1 cellular context compared by ENCODE assay signal in genomic region chr5:136053336-136054121, GRCh38.
TF ChIP-seq lines count a peak whose summit lies in the region.

No MANE protein-coding gene starts in this region.

TF ChIP-seq in HepG2, 621 proteins besides CTCF, POLR2A, EP300 and RAD21 (continued from another document and continues in another):
- TF ChIP-seq FOXP4 (CRISPR knock-in tag; IDR thresholded peaks at IDR 0.05) = peak; percentile 99
- TF ChIP-seq ZNF800 (CRISPR knock-in tag; IDR thresholded peaks at IDR 0.05) = no peak
- TF ChIP-seq, protein P1, sequence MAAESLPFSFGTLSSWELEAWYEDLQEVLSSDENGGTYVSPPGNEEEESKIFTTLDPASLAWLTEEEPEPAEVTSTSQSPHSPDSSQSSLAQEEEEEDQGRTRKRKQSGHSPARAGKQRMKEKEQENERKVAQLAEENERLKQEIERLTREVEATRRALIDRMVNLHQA (CRISPR knock-in tag; IDR thresholded peaks at IDR 0.05) = no peak
- TF ChIP-seq HMG20B (CRISPR knock-in tag; conservative IDR thresholded peaks at IDR 0.05) = peak; percentile 75
- TF ChIP-seq, protein P2, sequence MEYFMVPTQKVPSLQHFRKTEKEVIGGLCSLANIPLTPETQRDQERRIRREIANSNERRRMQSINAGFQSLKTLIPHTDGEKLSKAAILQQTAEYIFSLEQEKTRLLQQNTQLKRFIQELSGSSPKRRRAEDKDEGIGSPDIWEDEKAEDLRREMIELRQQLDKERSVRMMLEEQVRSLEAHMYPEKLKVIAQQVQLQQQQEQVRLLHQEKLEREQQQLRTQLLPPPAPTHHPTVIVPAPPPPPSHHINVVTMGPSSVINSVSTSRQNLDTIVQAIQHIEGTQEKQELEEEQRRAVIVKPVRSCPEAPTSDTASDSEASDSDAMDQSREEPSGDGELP (IDR thresholded peaks at IDR 0.05; ENCODE audit: borderline replicate concordance, low read depth) = peak; percentile 91
- TF ChIP-seq E2F2 (CRISPR knock-in tag; IDR thresholded peaks at IDR 0.05; ENCODE audit: borderline replicate concordance) = no peak
- TF ChIP-seq, protein P3, sequence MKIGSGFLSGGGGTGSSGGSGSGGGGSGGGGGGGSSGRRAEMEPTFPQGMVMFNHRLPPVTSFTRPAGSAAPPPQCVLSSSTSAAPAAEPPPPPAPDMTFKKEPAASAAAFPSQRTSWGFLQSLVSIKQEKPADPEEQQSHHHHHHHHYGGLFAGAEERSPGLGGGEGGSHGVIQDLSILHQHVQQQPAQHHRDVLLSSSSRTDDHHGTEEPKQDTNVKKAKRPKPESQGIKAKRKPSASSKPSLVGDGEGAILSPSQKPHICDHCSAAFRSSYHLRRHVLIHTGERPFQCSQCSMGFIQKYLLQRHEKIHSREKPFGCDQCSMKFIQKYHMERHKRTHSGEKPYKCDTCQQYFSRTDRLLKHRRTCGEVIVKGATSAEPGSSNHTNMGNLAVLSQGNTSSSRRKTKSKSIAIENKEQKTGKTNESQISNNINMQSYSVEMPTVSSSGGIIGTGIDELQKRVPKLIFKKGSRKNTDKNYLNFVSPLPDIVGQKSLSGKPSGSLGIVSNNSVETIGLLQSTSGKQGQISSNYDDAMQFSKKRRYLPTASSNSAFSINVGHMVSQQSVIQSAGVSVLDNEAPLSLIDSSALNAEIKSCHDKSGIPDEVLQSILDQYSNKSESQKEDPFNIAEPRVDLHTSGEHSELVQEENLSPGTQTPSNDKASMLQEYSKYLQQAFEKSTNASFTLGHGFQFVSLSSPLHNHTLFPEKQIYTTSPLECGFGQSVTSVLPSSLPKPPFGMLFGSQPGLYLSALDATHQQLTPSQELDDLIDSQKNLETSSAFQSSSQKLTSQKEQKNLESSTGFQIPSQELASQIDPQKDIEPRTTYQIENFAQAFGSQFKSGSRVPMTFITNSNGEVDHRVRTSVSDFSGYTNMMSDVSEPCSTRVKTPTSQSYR (CRISPR knock-in tag; IDR thresholded peaks at IDR 0.05; ENCODE audit: borderline replicate concordance) = peak; percentile 59; the same call in 1 of the 2 replicates
- TF ChIP-seq RBM22 (optimal IDR thresholded peaks at IDR 0.05; ENCODE audit: low read length) = no peak
- TF ChIP-seq, protein P4, sequence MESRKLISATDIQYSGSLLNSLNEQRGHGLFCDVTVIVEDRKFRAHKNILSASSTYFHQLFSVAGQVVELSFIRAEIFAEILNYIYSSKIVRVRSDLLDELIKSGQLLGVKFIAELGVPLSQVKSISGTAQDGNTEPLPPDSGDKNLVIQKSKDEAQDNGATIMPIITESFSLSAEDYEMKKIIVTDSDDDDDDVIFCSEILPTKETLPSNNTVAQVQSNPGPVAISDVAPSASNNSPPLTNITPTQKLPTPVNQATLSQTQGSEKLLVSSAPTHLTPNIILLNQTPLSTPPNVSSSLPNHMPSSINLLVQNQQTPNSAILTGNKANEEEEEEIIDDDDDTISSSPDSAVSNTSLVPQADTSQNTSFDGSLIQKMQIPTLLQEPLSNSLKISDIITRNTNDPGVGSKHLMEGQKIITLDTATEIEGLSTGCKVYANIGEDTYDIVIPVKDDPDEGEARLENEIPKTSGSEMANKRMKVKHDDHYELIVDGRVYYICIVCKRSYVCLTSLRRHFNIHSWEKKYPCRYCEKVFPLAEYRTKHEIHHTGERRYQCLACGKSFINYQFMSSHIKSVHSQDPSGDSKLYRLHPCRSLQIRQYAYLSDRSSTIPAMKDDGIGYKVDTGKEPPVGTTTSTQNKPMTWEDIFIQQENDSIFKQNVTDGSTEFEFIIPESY (CRISPR knock-in tag; IDR thresholded peaks at IDR 0.05) = peak; percentile 69; the same call in 1 of the 2 replicates
- peak; percentile 94 for TF ChIP-seq FOXA1 (IDR thresholded peaks at IDR 0.05)
- TF ChIP-seq FOXA1 (CRISPR knock-in tag; IDR thresholded peaks at IDR 0.05) = peak; percentile 99
- TF ChIP-seq ZKSCAN1 (IDR thresholded peaks at IDR 0.05; ENCODE audit: low read length) = no peak
- TF ChIP-seq ZNF605 (CRISPR knock-in tag; IDR thresholded peaks at IDR 0.05) = 0 out of 2 replicates have a peak, but pooled peaks have one; percentile 17
- TF ChIP-seq SRY (CRISPR knock-in tag; IDR thresholded peaks at IDR 0.05) = 0 out of 2 replicates have a peak, but pooled peaks have one; percentile 33
- TF ChIP-seq, protein P5, sequence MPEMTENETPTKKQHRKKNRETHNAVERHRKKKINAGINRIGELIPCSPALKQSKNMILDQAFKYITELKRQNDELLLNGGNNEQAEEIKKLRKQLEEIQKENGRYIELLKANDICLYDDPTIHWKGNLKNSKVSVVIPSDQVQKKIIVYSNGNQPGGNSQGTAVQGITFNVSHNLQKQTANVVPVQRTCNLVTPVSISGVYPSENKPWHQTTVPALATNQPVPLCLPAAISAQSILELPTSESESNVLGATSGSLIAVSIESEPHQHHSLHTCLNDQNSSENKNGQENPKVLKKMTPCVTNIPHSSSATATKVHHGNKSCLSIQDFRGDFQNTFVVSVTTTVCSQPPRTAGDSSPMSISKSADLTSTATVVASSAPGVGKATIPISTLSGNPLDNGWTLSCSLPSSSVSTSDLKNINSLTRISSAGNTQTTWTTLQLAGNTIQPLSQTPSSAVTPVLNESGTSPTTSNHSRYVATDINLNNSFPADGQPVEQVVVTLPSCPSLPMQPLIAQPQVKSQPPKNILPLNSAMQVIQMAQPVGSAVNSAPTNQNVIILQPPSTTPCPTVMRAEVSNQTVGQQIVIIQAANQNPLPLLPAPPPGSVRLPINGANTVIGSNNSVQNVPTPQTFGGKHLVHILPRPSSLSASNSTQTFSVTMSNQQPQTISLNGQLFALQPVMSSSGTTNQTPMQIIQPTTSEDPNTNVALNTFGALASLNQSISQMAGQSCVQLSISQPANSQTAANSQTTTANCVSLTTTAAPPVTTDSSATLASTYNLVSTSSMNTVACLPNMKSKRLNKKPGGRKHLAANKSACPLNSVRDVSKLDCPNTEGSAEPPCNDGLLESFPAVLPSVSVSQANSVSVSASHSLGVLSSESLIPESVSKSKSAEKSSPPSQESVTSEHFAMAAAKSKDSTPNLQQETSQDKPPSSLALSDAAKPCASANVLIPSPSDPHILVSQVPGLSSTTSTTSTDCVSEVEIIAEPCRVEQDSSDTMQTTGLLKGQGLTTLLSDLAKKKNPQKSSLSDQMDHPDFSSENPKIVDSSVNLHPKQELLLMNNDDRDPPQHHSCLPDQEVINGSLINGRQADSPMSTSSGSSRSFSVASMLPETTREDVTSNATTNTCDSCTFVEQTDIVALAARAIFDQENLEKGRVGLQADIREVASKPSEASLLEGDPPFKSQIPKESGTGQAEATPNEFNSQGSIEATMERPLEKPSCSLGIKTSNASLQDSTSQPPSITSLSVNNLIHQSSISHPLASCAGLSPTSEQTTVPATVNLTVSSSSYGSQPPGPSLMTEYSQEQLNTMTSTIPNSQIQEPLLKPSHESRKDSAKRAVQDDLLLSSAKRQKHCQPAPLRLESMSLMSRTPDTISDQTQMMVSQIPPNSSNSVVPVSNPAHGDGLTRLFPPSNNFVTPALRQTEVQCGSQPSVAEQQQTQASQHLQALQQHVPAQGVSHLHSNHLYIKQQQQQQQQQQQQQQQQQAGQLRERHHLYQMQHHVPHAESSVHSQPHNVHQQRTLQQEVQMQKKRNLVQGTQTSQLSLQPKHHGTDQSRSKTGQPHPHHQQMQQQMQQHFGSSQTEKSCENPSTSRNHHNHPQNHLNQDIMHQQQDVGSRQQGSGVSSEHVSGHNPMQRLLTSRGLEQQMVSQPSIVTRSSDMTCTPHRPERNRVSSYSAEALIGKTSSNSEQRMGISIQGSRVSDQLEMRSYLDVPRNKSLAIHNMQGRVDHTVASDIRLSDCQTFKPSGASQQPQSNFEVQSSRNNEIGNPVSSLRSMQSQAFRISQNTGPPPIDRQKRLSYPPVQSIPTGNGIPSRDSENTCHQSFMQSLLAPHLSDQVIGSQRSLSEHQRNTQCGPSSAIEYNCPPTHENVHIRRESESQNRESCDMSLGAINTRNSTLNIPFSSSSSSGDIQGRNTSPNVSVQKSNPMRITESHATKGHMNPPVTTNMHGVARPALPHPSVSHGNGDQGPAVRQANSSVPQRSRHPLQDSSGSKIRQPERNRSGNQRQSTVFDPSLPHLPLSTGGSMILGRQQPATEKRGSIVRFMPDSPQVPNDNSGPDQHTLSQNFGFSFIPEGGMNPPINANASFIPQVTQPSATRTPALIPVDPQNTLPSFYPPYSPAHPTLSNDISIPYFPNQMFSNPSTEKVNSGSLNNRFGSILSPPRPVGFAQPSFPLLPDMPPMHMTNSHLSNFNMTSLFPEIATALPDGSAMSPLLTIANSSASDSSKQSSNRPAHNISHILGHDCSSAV (CRISPR knock-in tag; IDR thresholded peaks at IDR 0.05; ENCODE audit: borderline replicate concordance) = no peak
- no peak for TF ChIP-seq YY1 (IDR thresholded peaks at IDR 0.05; ENCODE audit: insufficient read depth, insufficient replicate concordance, low read depth, low read length)
- peak; percentile 87 for TF ChIP-seq CEBPG (CRISPR knock-in tag; IDR thresholded peaks at IDR 0.05)
- peak; percentile 77; the same call in 1 of the 2 replicates for TF ChIP-seq SPEN (CRISPR knock-in tag; IDR thresholded peaks at IDR 0.05; ENCODE audit: low read depth)
- TF ChIP-seq FOXA3 (CRISPR knock-in tag; IDR thresholded peaks at IDR 0.05) = peak; percentile 99
- peak; percentile 91 for TF ChIP-seq ZNF335 (CRISPR knock-in tag; IDR thresholded peaks at IDR 0.05)
- no peak for TF ChIP-seq ONECUT2 (CRISPR knock-in tag; IDR thresholded peaks at IDR 0.05)
- no peak for TF ChIP-seq MBD4 (IDR thresholded peaks at IDR 0.05; ENCODE audit: borderline replicate concordance, low read length)
- TF ChIP-seq, protein P6, sequence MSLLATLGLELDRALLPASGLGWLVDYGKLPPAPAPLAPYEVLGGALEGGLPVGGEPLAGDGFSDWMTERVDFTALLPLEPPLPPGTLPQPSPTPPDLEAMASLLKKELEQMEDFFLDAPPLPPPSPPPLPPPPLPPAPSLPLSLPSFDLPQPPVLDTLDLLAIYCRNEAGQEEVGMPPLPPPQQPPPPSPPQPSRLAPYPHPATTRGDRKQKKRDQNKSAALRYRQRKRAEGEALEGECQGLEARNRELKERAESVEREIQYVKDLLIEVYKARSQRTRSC (CRISPR knock-in tag; IDR thresholded peaks at IDR 0.05; ENCODE audit: low read depth) = no peak
- TF ChIP-seq MAFK (conservative IDR thresholded peaks at IDR 0.05 in 1 of 2, IDR thresholded peaks at IDR 0.05 in 1 of 2; ENCODE audit: low read length in 2 of 2) = peak; percentile 1 to 28; a peak in 1 of 4 replicates
- TF ChIP-seq ZNF317 (CRISPR knock-in tag; IDR thresholded peaks at IDR 0.05) = peak; percentile 56
- TF ChIP-seq ZNF574 (CRISPR knock-in tag; IDR thresholded peaks at IDR 0.05) = peak; percentile 84
- TF ChIP-seq ZBTB21 (CRISPR knock-in tag; IDR thresholded peaks at IDR 0.05) = peak; percentile 77; the same call in 1 of the 2 replicates
- no peak for TF ChIP-seq ZNF451 (CRISPR knock-in tag; IDR thresholded peaks at IDR 0.05)
- no peak for TF ChIP-seq KLF15 (CRISPR knock-in tag; IDR thresholded peaks at IDR 0.05; ENCODE audit: borderline replicate concordance)
- TF ChIP-seq BCL6 (CRISPR knock-in tag; IDR thresholded peaks at IDR 0.05) = peak; percentile 96
- no peak for TF ChIP-seq RAD51 (IDR thresholded peaks at IDR 0.05; ENCODE audit: borderline replicate concordance)
- no peak for TF ChIP-seq HOXA9 (CRISPR knock-in tag; IDR thresholded peaks at IDR 0.05; ENCODE audit: borderline replicate concordance)
- TF ChIP-seq CCAR2 (optimal IDR thresholded peaks at IDR 0.05; ENCODE audit: low read depth, low read length) = no peak
- peak; percentile 81 for TF ChIP-seq CREB1 (IDR thresholded peaks at IDR 0.05)
- TF ChIP-seq CREB1 (CRISPR knock-in tag; IDR thresholded peaks at IDR 0.05) = peak; percentile 90
